ENCODE assay signal across 25 cellular contexts in genomic region chr12:5461966-5462365, GRCh38. TPM values are rescaled to one million over a fixed set of nuclear protein-coding genes. Genes with fewer than 3 reads are reported as not detected.
DNase-seq lines count a peak whose midpoint lies in the region; ATAC-seq, FAIRE-seq and TF ChIP-seq lines count a peak whose summit lies in the region.
"Had no signal": no experiment of that assay in that cellular context is flagged by ENCODE, and none has a peak within 500 bp of the region (broad histone marks: within the 10 kb centered on the region; RNA-seq: fewer than 3 reads in every experiment).

No MANE protein-coding gene starts in this region.

- no peak for ATAC-seq in IMR-90 (ENCODE audit: low read depth)
- no peak for ATAC-seq in natural killer cell treated with Interleukin-12 subunit alpha and Interleukin-12 subunit beta and Interleukin-15 and Interleukin-18, amount 100 ng/mL, for 72 hours
- no peak for ATAC-seq in activated T-cell treated with anti-CD3 and anti-CD28 coated beads, Interleukin-2, amount 50 U/mL, for 4 hours
- ATAC-seq: HCT116 had no signal

- H3K18ac ChIP-seq in IMR-90 (ENCODE audit: low read depth, low read length) (no peak overlapping the region), H1 (ENCODE audit: extremely low read depth, low read length) (no peak overlapping the region), mesendoderm (ENCODE audit: low read length) (no peak overlapping the region)

- in situ Hi-C loops in IMR-90 (cut with MboI; ENCODE audit: low sequenced_read_pairs), result loop anchor here (25.0 kb wide), 1 partner anchor 825 kb away; no protein-coding TSS in a partner anchor

- no peaks in the 10 kb centered on the region for H3K79me2 ChIP-seq in H1 (ENCODE audit: control insufficient read depth in 1 of 2, insufficient read depth in 2 of 2, low read length in 2 of 2)
- H3K79me2 ChIP-seq in mesendoderm (ENCODE audit: control insufficient read depth, insufficient read depth, low read length), result no peaks in the 10 kb centered on the region

- intact Hi-C loops in IMR-90 (cut with micrococcal nuclease), result no loop called here

- H3K27me3 ChIP-seq in IMR-90 (ENCODE audit: control insufficient read depth, insufficient read depth, low read length), result no peaks in the 10 kb centered on the region
- no peaks in the 10 kb centered on the region for H3K27me3 ChIP-seq in H1 (replicated peaks in 1 of 4; ENCODE audit: control insufficient read depth in 3 of 4, extremely low read depth in 1 of 4, insufficient read depth in 3 of 4, low read length in 3 of 4)
- H3K27me3 ChIP-seq in mesendoderm (ENCODE audit: insufficient read depth, low read length, poor library complexity), result no peaks in the 10 kb centered on the region
- H3K27me3 ChIP-seq: BLaER1 treated with 17β-estradiol and CSF1 and Interleukin-3, amounts not matched to agents 10 nM and 100 nM had no signal

- H3K27ac Mint-ChIP-seq in natural killer cell treated with Interleukin-12 subunit alpha and Interleukin-12 subunit beta and Interleukin-15 and Interleukin-18, amount 100 ng/mL, for 72 hours, result no peak overlapping the region
- H3K27ac Mint-ChIP-seq: CD14-positive monocyte; CD4-positive, alpha-beta T cell; CD8-positive, alpha-beta memory T cell; H9; HFFc6 had no signal

- no peaks in the 10 kb centered on the region for H3K9me3 Mint-ChIP-seq in natural killer cell treated with Interleukin-12 subunit alpha and Interleukin-12 subunit beta and Interleukin-15 and Interleukin-18, amount 100 ng/mL, for 72 hours
- no peaks in the 10 kb centered on the region for H3K9me3 Mint-ChIP-seq in activated T-cell treated with anti-CD3 and anti-CD28 coated beads, Interleukin-2, amount 50 U/mL, for 4 hours
- H3K9me3 Mint-ChIP-seq: CD4-positive, alpha-beta T cell; HFFc6 had no signal

- TF ChIP-seq EP300 in H1 (IDR thresholded peaks at IDR 0.05; ENCODE audit: borderline replicate concordance in 1 of 2, low read depth in 2 of 2, low read length in 2 of 2), result no peak

- H2AK9ac ChIP-seq in IMR-90 (replicated peaks; ENCODE audit: low read depth, low read length, poor library complexity), result no peak overlapping the region

- no peak overlapping the region for H3K4ac ChIP-seq in IMR-90 (ENCODE audit: low read depth, low read length)
- H3K4ac ChIP-seq in H1 (replicated peaks; ENCODE audit: insufficient read length, low read depth, low read length), result no peak overlapping the region
- H3K4ac ChIP-seq in mesendoderm (ENCODE audit: low read depth, low read length), result no peak overlapping the region

- H3K23ac ChIP-seq in IMR-90 (ENCODE audit: low read depth, low read length) (no peak overlapping the region; the same call in 1 of the 2 replicates), H1 (ENCODE audit: insufficient read length) (no peak overlapping the region), mesendoderm (ENCODE audit: low read length) (no peak overlapping the region)

- dilution Hi-C loops in IMR-90 (cut with HindIII; ENCODE audit: low sequenced_read_pairs, unreplicated experiment), result no loop called here

- H3K9me3 ChIP-seq in IMR-90 (ENCODE audit: control insufficient read depth, insufficient read depth, low read length) (no peaks in the 10 kb centered on the region), H1 (ENCODE audit: insufficient read depth in 2 of 2, low read depth in 1 of 2, low read length in 1 of 2) (no peaks in the 10 kb centered on the region)
- H3K9me3 ChIP-seq: BE2C; BLaER1 treated with 17β-estradiol and CSF1 and Interleukin-3, amounts not matched to agents 10 nM and 100 nM had no signal

- no peak overlapping the region for H3K14ac ChIP-seq in IMR-90 (replicated peaks; ENCODE audit: low read depth, low read length)
- no peak overlapping the region for H3K14ac ChIP-seq in H1 (ENCODE audit: insufficient read length)

- H3K4me1 Mint-ChIP-seq in natural killer cell treated with Interleukin-12 subunit alpha and Interleukin-12 subunit beta and Interleukin-15 and Interleukin-18, amount 100 ng/mL, for 72 hours (ENCODE audit: low read depth in 2 of 2), result no peaks in the 10 kb centered on the region
- peaks cover 4% of the 10 kb centered on the region for H3K4me1 Mint-ChIP-seq in activated T-cell treated with anti-CD3 and anti-CD28 coated beads, Interleukin-2, amount 50 U/mL, for 4 hours (ENCODE audit: low read depth)
- H3K4me1 Mint-ChIP-seq: CD8-positive, alpha-beta memory T cell had no signal

- H3K9ac ChIP-seq in IMR-90 (ENCODE audit: low read depth, low read length) (no peak overlapping the region), H1 (replicated peaks in 1 of 4; ENCODE audit: extremely low read depth in 1 of 4, low read depth in 3 of 4, low read length in 3 of 4) (no peak overlapping the region), mesendoderm (ENCODE audit: low read length) (no peak overlapping the region)
- H3K9ac ChIP-seq: BLaER1 treated with 17β-estradiol and CSF1 and Interleukin-3, amounts not matched to agents 10 nM and 100 nM; GM23248 had no signal

- H3K27me3 Mint-ChIP-seq in natural killer cell treated with Interleukin-12 subunit alpha and Interleukin-12 subunit beta and Interleukin-15 and Interleukin-18, amount 100 ng/mL, for 72 hours, result peaks cover 26 to 34% of the 10 kb centered on the region in 2 donors
- no peaks in the 10 kb centered on the region for H3K27me3 Mint-ChIP-seq in activated T-cell treated with anti-CD3 and anti-CD28 coated beads, Interleukin-2, amount 50 U/mL, for 4 hours (ENCODE audit: low read depth)
- H3K27me3 Mint-ChIP-seq: CD4-positive, alpha-beta T cell had no signal

- H2AFZ ChIP-seq in IMR-90 (replicated peaks; ENCODE audit: low read length, poor library complexity), result no peak overlapping the region
- no peak overlapping the region for H2AFZ ChIP-seq in H1 (ENCODE audit: low read length)
- H2AFZ ChIP-seq: GM23248 had no signal

- H3K56ac ChIP-seq in IMR-90 (ENCODE audit: extremely low read depth, insufficient read depth, low read length), result no peak overlapping the region
- H3K56ac ChIP-seq in H1 (replicated peaks; ENCODE audit: insufficient read length, low read depth, low read length), result no peak overlapping the region
- H3K56ac ChIP-seq in mesendoderm (ENCODE audit: low read length), result no peak overlapping the region

- no peak for TF ChIP-seq POLR2A in IMR-90 (IDR thresholded peaks at IDR 0.05; ENCODE audit: low read depth, low read length)
- TF ChIP-seq POLR2A in H1 (IDR thresholded peaks at IDR 0.05; ENCODE audit: control extremely low read depth in 1 of 2, low read depth in 2 of 2, low read length in 2 of 2), result no peak

- TF ChIP-seq RAD21 in IMR-90 (IDR thresholded peaks at IDR 0.05; ENCODE audit: low read length), result no peak
- no peak for TF ChIP-seq RAD21 in H1 (IDR thresholded peaks at IDR 0.05 in 1 of 2, conservative IDR thresholded peaks at IDR 0.05 in 1 of 2; ENCODE audit: low read depth in 2 of 2, low read length in 2 of 2)

- H2BK20ac ChIP-seq in IMR-90 (ENCODE audit: low read depth, low read length), result no peak overlapping the region
- no peak overlapping the region for H2BK20ac ChIP-seq in H1 (ENCODE audit: low read length)

- no TSS peak for BruUV-seq in IMR-90 (replicated peaks; lab: Mats Ljungman, UMichigan)

- DNase-seq in DMS53 (lab: John Stamatoyannopoulos, UW), result peak; percentile 60
- no peak for DNase-seq in DMS53 treated with DMSO at 0.1 percent for 48 hours (lab: John Stamatoyannopoulos, UW; ENCODE audit: unreplicated experiment)
- DNase-seq in IMR-90, result no peak
- no peak for DNase-seq in H1 (ENCODE audit: low read depth in 1 of 2, low spot score in 2 of 2)
- DNase-seq in mesendoderm, result peak; percentile 20
- DNase-seq in HuH-7.5 (ENCODE audit: low spot score), result no peak
- DNase-seq in natural killer cell treated with Interleukin-12 subunit alpha and Interleukin-12 subunit beta and Interleukin-15 and Interleukin-18, amount 100 ng/mL, for 72 hours (ENCODE audit: low spot score), result no peak
- DNase-seq in activated T-cell treated with anti-CD3 and anti-CD28 coated beads, Interleukin-2, amount 50 U/mL, for 4 hours, result no peak
- DNase-seq: AML-193; BE2C; CD4-positive, alpha-beta T cell; CD8-positive, alpha-beta memory T cell; DMS 273 treated with DMSO at 0.1 percent for 48 hours; DND-41; GM23248; H9; HFFc6 had no signal

- peaks cover 31% of the 10 kb centered on the region for H3K9me1 ChIP-seq in IMR-90 (ENCODE audit: insufficient read depth, low read length)

- no peak for TF ChIP-seq CTCF in IMR-90 (conservative IDR thresholded peaks at IDR 0.05; ENCODE audit: low read depth, low read length)
- TF ChIP-seq CTCF in H1 (IDR thresholded peaks at IDR 0.05; ENCODE audit: control extremely low read depth in 1 of 3, insufficient read depth in 1 of 3, low read depth in 1 of 3, low read length in 3 of 3), result no peak

- H3K27ac ChIP-seq in IMR-90 (ENCODE audit: insufficient read depth, low read length) (no peak overlapping the region), H1 (ENCODE audit: low read depth, low read length) (no peak overlapping the region), mesendoderm (ENCODE audit: low read depth, low read length) (no peak overlapping the region)
- H3K27ac ChIP-seq: 22Rv1; BLaER1 treated with 17β-estradiol and CSF1 and Interleukin-3, amounts not matched to agents 10 nM and 100 nM; GM23248 had no signal

- H4K5ac ChIP-seq in IMR-90 (ENCODE audit: low read depth, low read length) (no peak overlapping the region), H1 (ENCODE audit: insufficient read length, low read depth, low read length) (no peak overlapping the region), mesendoderm (ENCODE audit: low read length) (no peak overlapping the region)

- H3K36me3 Mint-ChIP-seq in natural killer cell treated with Interleukin-12 subunit alpha and Interleukin-12 subunit beta and Interleukin-15 and Interleukin-18, amount 100 ng/mL, for 72 hours, result no peaks in the 10 kb centered on the region
- H3K36me3 Mint-ChIP-seq in activated T-cell treated with anti-CD3 and anti-CD28 coated beads, Interleukin-2, amount 50 U/mL, for 4 hours (ENCODE audit: insufficient read depth), result no peaks in the 10 kb centered on the region
- H3K36me3 Mint-ChIP-seq: CD14-positive monocyte; CD8-positive, alpha-beta memory T cell had no signal

- H4K8ac ChIP-seq in IMR-90 (ENCODE audit: low read depth in 2 of 2, low read length in 2 of 2) (no peak overlapping the region), H1 (ENCODE audit: extremely low read depth, insufficient read depth, low read length) (no peak overlapping the region), mesendoderm (ENCODE audit: low read depth, low read length) (no peak overlapping the region)

- H2BK120ac ChIP-seq in IMR-90 (ENCODE audit: low read depth, low read length) (no peak overlapping the region), H1 (replicated peaks; ENCODE audit: low read depth, low read length) (no peak overlapping the region), mesendoderm (ENCODE audit: low read depth, low read length) (no peak overlapping the region)

- peaks cover 14% of the 10 kb centered on the region; the same call in 1 of the 2 replicates for H4K20me1 ChIP-seq in IMR-90 (ENCODE audit: insufficient read depth, low read length)
- H4K20me1 ChIP-seq in H1 (replicated peaks in 1 of 2; ENCODE audit: control insufficient read depth in 1 of 2, insufficient read depth in 2 of 2, low read length in 2 of 2), result no peaks in the 10 kb centered on the region
- H4K20me1 ChIP-seq: BLaER1 treated with 17β-estradiol and CSF1 and Interleukin-3, amounts not matched to agents 10 nM and 100 nM had no signal

- H3K4me1 ChIP-seq in IMR-90 (ENCODE audit: control insufficient read depth, insufficient read depth, low read length) (peaks cover 33% of the 10 kb centered on the region), H1 (replicated peaks in 1 of 4; ENCODE audit: control insufficient read depth in 3 of 4, insufficient read depth in 4 of 4, low read length in 3 of 4) (peaks cover 0 to 2% (median under 1%) of the 10 kb centered on the region in 4 experiments; a peak in 3 of 7 replicates), mesendoderm (ENCODE audit: control insufficient read depth, low read depth, low read length) (peaks cover 2% of the 10 kb centered on the region)
- H3K4me1 ChIP-seq: BE2C had no signal

- no peak overlapping the region for H2AK5ac ChIP-seq in IMR-90 (ENCODE audit: low read depth, low read length)
- no peak overlapping the region for H2AK5ac ChIP-seq in H1 (ENCODE audit: low read depth, low read length)
- H2AK5ac ChIP-seq in mesendoderm (ENCODE audit: low read length), result no peak overlapping the region

- H2BK15ac ChIP-seq in IMR-90 (ENCODE audit: low read depth, low read length) (no peak overlapping the region), H1 (ENCODE audit: low read length) (no peak overlapping the region), mesendoderm (replicated peaks; ENCODE audit: low read depth) (no peak overlapping the region)

- WGBS in IMR-90 (ENCODE audit: extremely low coverage in 2 of 2, insufficient read length in 1 of 2), 2 experiments, result no CpG with 5 or more reads among the region's 1 CpG
- WGBS in H1 (ENCODE audit: extremely low coverage in 1 of 2, insufficient coverage in 1 of 2, insufficient read length in 1 of 2, insufficient replicate concordance in 2 of 2, low coverage in 1 of 2, low lambda C conversion rate in 2 of 2, missing lambda C conversion rate in 1 of 2), 2 experiments, result 85% methylated on average over 1 of the region's 1 CpG; no CpG with 5 or more reads in 1 of the 2 experiments
- WGBS in mesendoderm (ENCODE audit: extremely low coverage, insufficient coverage, low lambda C conversion rate), result 100% methylated on average over 1 of the region's 1 CpG

- H3K4me3 ChIP-seq in IMR-90 (ENCODE audit: insufficient read depth, low read depth, low read length), result no peak overlapping the region
- H3K4me3 ChIP-seq in H1 (ENCODE audit: extremely low read depth in 1 of 4, insufficient read depth in 2 of 4, low read depth in 3 of 4, low read length in 4 of 4), result no peak overlapping the region
- H3K4me3 ChIP-seq in mesendoderm (ENCODE audit: low read length), result no peak overlapping the region
- H3K4me3 ChIP-seq: BLaER1 treated with 17β-estradiol and CSF1 and Interleukin-3, amounts not matched to agents 10 nM and 100 nM; GM23248 had no signal

- POLR2A ChIA-PET in IMR-90 (lab: Charles Lee; ENCODE audit: unreplicated experiment) (no interaction called here), H1 (lab: Charles Lee; ENCODE audit: partially characterized antibody) (interaction anchor here (1.0 kb wide), 1 partner anchor 11 kb away, joined by 3 read pairs; no protein-coding TSS in a partner anchor)

- no peaks in the 10 kb centered on the region for H3K23me2 ChIP-seq in H1 (ENCODE audit: low read depth, low read length)

- H3K79me1 ChIP-seq in IMR-90 (ENCODE audit: low read depth in 1 of 2, low read length in 2 of 2), result peaks cover 72 to 98% of the 10 kb centered on the region in 2 experiments
- H3K79me1 ChIP-seq in H1 (ENCODE audit: low read depth, low read length), result no peaks in the 10 kb centered on the region; the same call in 1 of the 2 replicates
- H3K79me1 ChIP-seq in mesendoderm (ENCODE audit: low read length), result no peaks in the 10 kb centered on the region

- CTCF ChIA-PET in IMR-90 (lab: Yijun Ruan, JAX), result interaction anchor here (1.2 kb wide), 1 partner anchor 19 kb away, joined by 3 read pairs; no protein-coding TSS in a partner anchor
- CTCF ChIA-PET in H1 (lab: Charles Lee; ENCODE audit: partially characterized antibody), result interaction anchor here (1.0 to 1.8 kb wide), 6 partner anchors 9 to 440 kb away, joined by 3 to 6 read pairs (median 4); no protein-coding TSS in a partner anchor

- H2BK5ac ChIP-seq in IMR-90 (ENCODE audit: low read depth, low read length, poor library complexity, severe bottlenecking) (peak overlapping the region; percentile 12), H1 (ENCODE audit: low read depth, low read length) (no peak overlapping the region), mesendoderm (ENCODE audit: low read length) (no peak overlapping the region)

- no peak overlapping the region for H2BK12ac ChIP-seq in H1 (ENCODE audit: low read depth, low read length)

- no peak overlapping the region for H4K91ac ChIP-seq in IMR-90 (ENCODE audit: insufficient read depth, low read depth, low read length)
- no peak overlapping the region for H4K91ac ChIP-seq in H1 (replicated peaks; ENCODE audit: insufficient read length, low read length)

- no peak overlapping the region for H3K4me3 Mint-ChIP-seq in natural killer cell treated with Interleukin-12 subunit alpha and Interleukin-12 subunit beta and Interleukin-15 and Interleukin-18, amount 100 ng/mL, for 72 hours
- H3K4me3 Mint-ChIP-seq in activated T-cell treated with anti-CD3 and anti-CD28 coated beads, Interleukin-2, amount 50 U/mL, for 4 hours, result no peak overlapping the region
- H3K4me3 Mint-ChIP-seq: CD14-positive monocyte; CD4-positive, alpha-beta T cell; CD8-positive, alpha-beta memory T cell; H9; HFFc6 had no signal

- H3K36me3 ChIP-seq in IMR-90 (ENCODE audit: control insufficient read depth, insufficient read depth, low read length), result peaks cover 19% of the 10 kb centered on the region
- H3K36me3 ChIP-seq in H1 (ENCODE audit: control insufficient read depth in 2 of 4, insufficient read depth in 4 of 4, low read length in 3 of 4), result no peaks in the 10 kb centered on the region
- H3K36me3 ChIP-seq in mesendoderm (ENCODE audit: control insufficient read depth, insufficient read depth, low read length), result no peaks in the 10 kb centered on the region
- H3K36me3 ChIP-seq: BE2C; BLaER1 treated with 17β-estradiol and CSF1 and Interleukin-3, amounts not matched to agents 10 nM and 100 nM had no signal

- FAIRE-seq in H1 (lab: Jason Lieb, UNC), result no peak
- FAIRE-seq: A204.1, D721Med, G401.6, GM19239 had no signal

- H3K4me2 ChIP-seq in IMR-90 (ENCODE audit: low read depth, low read length) (no peak overlapping the region), H1 (ENCODE audit: insufficient read depth in 1 of 2, low read depth in 2 of 2, low read length in 2 of 2) (no peak overlapping the region), mesendoderm (ENCODE audit: low read length) (no peak overlapping the region)
- H3K4me2 ChIP-seq: BLaER1 treated with 17β-estradiol and CSF1 and Interleukin-3, amounts not matched to agents 10 nM and 100 nM had no signal

RNA-seq across cellular contexts. Expression of gene NTF3, which starts 30.1 kb away (rescaled TPM):
- 12.2 TPM in 2 replicates for total RNA-seq in IMR-90 (2012; rRNA removed)
- 32.4 and 36.0 TPM in 2 replicates for polyA plus RNA-seq in IMR-90 (2012; rRNA removed)
- 27.9 and 38.6 TPM in 2 replicates for polyA plus RNA-seq in IMR-90 (2012; cell fraction: cytosol; rRNA removed)
- polyA plus RNA-seq in IMR-90 (2012; cell fraction: nucleus; rRNA removed; ENCODE audit: low replicate concordance), result 52.0 and 83.7 TPM in 2 replicates
- 1.2 and 2.3 TPM in 2 replicates for total RNA-seq in H1 (2021; fragmentation: NEBNext Ultra II Directional; extraction: Animal tissue kit (Norgen Biotek cat#: 25700))
- polyA plus RNA-seq in H1 (2011; rRNA removed), result 1.4 and 1.5 TPM in 2 replicates
- polyA plus RNA-seq in H1 (2011; cell fraction: cytosol; rRNA removed), result 2.2 TPM
- polyA plus RNA-seq in H1 (2011; cell fraction: nucleus; rRNA removed), result 3.0 TPM
- polyA plus RNA-seq in H1 (2012, experiment 1 of 2), result 1.5 to 2.0 TPM (median 1.6 TPM) in 4 replicates
- polyA plus RNA-seq in H1 (2012, experiment 2 of 2), result 0.94 TPM
- 0.45 TPM for polyA plus RNA-seq in H1 (2013, experiment 1 of 2)
- 0.53 TPM for polyA plus RNA-seq in H1 (2013, experiment 2 of 2)
- 2.2 and 2.3 TPM in 2 replicates for polyA minus RNA-seq in H1 (2011; rRNA and poly(A)+ RNA removed)
- 1.5 TPM for polyA minus RNA-seq in H1 (2011; cell fraction: cytosol; rRNA and poly(A)+ RNA removed)
- polyA minus RNA-seq in H1 (2011; cell fraction: nucleus; rRNA and poly(A)+ RNA removed), result 4.7 TPM
- 0.53 TPM for polyA plus RNA-seq in mesendoderm (2013, experiment 1 of 2)
- 0.39 TPM for polyA plus RNA-seq in mesendoderm (2013, experiment 2 of 2)
- not detected for total RNA-seq in natural killer cell treated with Interleukin-12 subunit alpha and Interleukin-12 subunit beta and Interleukin-15 and Interleukin-18, amount 100 ng/mL, for 72 hours
- not detected for total RNA-seq in activated T-cell treated with anti-CD3 and anti-CD28 coated beads, Interleukin-2, amount 50 U/mL, for 4 hours
- total RNA-seq: CD4-positive, alpha-beta T cell; CD8-positive, alpha-beta memory T cell had no signal
- polyA plus RNA-seq: CD14-positive monocyte; CD8-positive, alpha-beta memory T cell had no signal

Comparison
In these comparisons a context has a peak if more than half of its experiments do, and no peak if none do; other contexts are left out.
1. DNase-seq: peak in DMS53 (single experiment) and mesendoderm (single experiment); none in DMS53 treated with DMSO at 0.1 percent for 48 hours (single experiment), IMR-90 (single experiment), H1 (0 of 2), HuH-7.5 (single experiment), natural killer cell treated with Interleukin-12 subunit alpha and Interleukin-12 subunit beta and Interleukin-15 and Interleukin-18, amount 100 ng/mL, for 72 hours (single experiment) and activated T-cell treated with anti-CD3 and anti-CD28 coated beads, Interleukin-2, amount 50 U/mL, for 4 hours (single experiment).